ENCODE assay signal across 20 cellular contexts in genomic region chr15:51203797-51204196, GRCh38.
DNase-seq lines count a peak whose midpoint lies in the region; ATAC-seq and TF ChIP-seq lines count a peak whose summit lies in the region.
"Had no signal": no experiment of that assay in that cellular context is flagged by ENCODE, and none has a peak within 500 bp of the region (broad histone marks: within the 10 kb centered on the region; RNA-seq: fewer than 3 reads in every experiment).

No MANE protein-coding gene starts in this region.

- in situ Hi-C loops in GM13977 (cut with MboI; ENCODE audit: low pct_unique_long_range_greater_than_20kb, low sequenced_read_pairs, unreplicated experiment), result no loop called here

- H3K27ac Mint-ChIP-seq in activated CD4-positive, alpha-beta T cell treated with anti-CD3 and anti-CD28 coated beads for 36 hours, result no peak overlapping the region
- H3K27ac Mint-ChIP-seq: B cell had no signal

- no peaks in the 10 kb centered on the region for H3K9me3 Mint-ChIP-seq in activated CD4-positive, alpha-beta T cell treated with anti-CD3 and anti-CD28 coated beads for 36 hours (ENCODE audit: low read depth)
- H3K9me3 Mint-ChIP-seq: neural crest cell had no signal

- peaks cover 0 to 27% (median 10%) of the 10 kb centered on the region in 4 donors for H3K4me1 ChIP-seq in right lobe of liver
- H3K4me1 ChIP-seq: colonic mucosa, SJSA1 had no signal

- H3K27me3 Mint-ChIP-seq in activated CD4-positive, alpha-beta T cell treated with anti-CD3 and anti-CD28 coated beads for 36 hours, result peaks cover 7% of the 10 kb centered on the region

- no peak overlapping the region for H3K4me3 Mint-ChIP-seq in activated CD4-positive, alpha-beta T cell treated with anti-CD3 and anti-CD28 coated beads for 36 hours
- H3K4me3 Mint-ChIP-seq: B cell, neural crest cell had no signal

- 38% methylated on average over 2 of the region's 2 CpGs for whole genome bisulfite sequencing in right lobe of liver (ENCODE audit: insufficient coverage, low coverage, low lambda C conversion rate, missing lambda C conversion rate)

- no peak for TF ChIP-seq POLR2A in right lobe of liver (IDR thresholded peaks at IDR 0.05)

- H3K4me3 ChIP-seq in epithelial cell of esophagus (ENCODE audit: low read length) (no peak overlapping the region), right lobe of liver (no peak overlapping the region)
- H3K4me3 ChIP-seq: colonic mucosa, heart right ventricle, SJSA1 had no signal

- no peaks in the 10 kb centered on the region for H3K9me3 ChIP-seq in right lobe of liver
- H3K9me3 ChIP-seq: colonic mucosa, heart right ventricle, SJSA1 had no signal

- no peak for TF ChIP-seq CTCF in epithelial cell of esophagus (IDR thresholded peaks at IDR 0.05; ENCODE audit: insufficient read depth, low read depth, low read length, missing control alignments)
- TF ChIP-seq CTCF in right lobe of liver (IDR thresholded peaks at IDR 0.05), result no peak
- TF ChIP-seq CTCF in GM13977 (IDR thresholded peaks at IDR 0.05; ENCODE audit: extremely low read depth, insufficient read depth, missing control alignments), result no peak

- peak; percentile 68 to 81 (median 77) for ATAC-seq in right lobe of liver
- no peak for ATAC-seq in HG03045 (IDR thresholded peaks at IDR 0.05; ENCODE audit: unreplicated experiment)
- no peak for ATAC-seq in activated CD4-positive, alpha-beta T cell treated with anti-CD3 and anti-CD28 coated beads for 36 hours
- ATAC-seq in GM21423 (IDR thresholded peaks at IDR 0.05; ENCODE audit: unreplicated experiment), result no peak
- ATAC-seq: activated CD4-positive, CD25-positive, alpha-beta regulatory T cell treated with anti-CD3 and anti-CD28 coated beads, Interleukin-2, amount 50 U/mL, for 24 hours; heart right ventricle had no signal

- no peaks in the 10 kb centered on the region for H3K36me3 ChIP-seq in right lobe of liver
- H3K36me3 ChIP-seq: colonic mucosa, heart right ventricle, SJSA1 had no signal

- POLR2A ChIA-PET in activated CD4-positive, alpha-beta T cell treated with anti-CD3 and anti-CD28 coated beads for 36 hours (lab: Charles Lee), result no interaction called here

- no peak overlapping the region for H3K27ac ChIP-seq in right lobe of liver
- H3K27ac ChIP-seq: colonic mucosa, heart right ventricle, SJSA1 had no signal

- no peaks in the 10 kb centered on the region for H3K4me1 Mint-ChIP-seq in activated CD4-positive, alpha-beta T cell treated with anti-CD3 and anti-CD28 coated beads for 36 hours
- H3K4me1 Mint-ChIP-seq: B cell, neural crest cell had no signal

- DNase-seq in AG08395 (ENCODE audit: low spot score) (peak; percentile 73), HT1080 (ENCODE audit: low read depth) (peak; percentile 60), epithelial cell of esophagus (ENCODE audit: low read depth) (peak; percentile 86), right lobe of liver (no peak), GM13977 (ENCODE audit: low spot score) (no peak)
- DNase-seq in activated CD4-positive, alpha-beta T cell treated with anti-CD3 and anti-CD28 coated beads for 36 hours, result no peak
- DNase-seq: activated effector memory CD4-positive, alpha-beta T cell treated with anti-CD3 and anti-CD28 coated beads, Interleukin-2, amount 50 U/mL, for 16 hours; colonic mucosa; heart right ventricle; MV-4-11; NCI-H2029 treated with DMSO at 0.1 percent for 48 hours; NCI-H524 treated with DMSO at 0.1 percent for 48 hours; OCI-M1; stimulated activated CD4-positive, alpha-beta T cell treated with anti-CD3 and anti-CD28 coated beads, Interleukin-1b, Interleukin-23, amount 100 ng/mL, for 48 hours had no signal

- H3K27me3 ChIP-seq in right lobe of liver, result peaks cover 0 to 15% of the 10 kb centered on the region in 2 donors
- H3K27me3 ChIP-seq: colonic mucosa had no signal

- H3K36me3 Mint-ChIP-seq in activated CD4-positive, alpha-beta T cell treated with anti-CD3 and anti-CD28 coated beads for 36 hours (ENCODE audit: low read depth), result no peaks in the 10 kb centered on the region

- CTCF ChIA-PET in activated CD4-positive, alpha-beta T cell treated with anti-CD3 and anti-CD28 coated beads for 36 hours (lab: Charles Lee), result interaction anchor here (0.7 kb wide), 1 partner anchor 11 kb away, joined by 4 read pairs; no protein-coding TSS in a partner anchor

- intact Hi-C loops in right lobe of liver (cut with DNase I), result no loop called here
- intact Hi-C loops in activated CD4-positive, alpha-beta T cell treated with anti-CD3 and anti-CD28 coated beads for 36 hours (cut with DNase I, micrococcal nuclease), result no loop called here

Comparison
In these comparisons a context has a peak if more than half of its experiments do, and no peak if none do; other contexts are left out.
1. DNase-seq: peak in AG08395 (single experiment), HT1080 (single experiment) and epithelial cell of esophagus (single experiment); none in right lobe of liver (0 of 3), GM13977 (single experiment) and activated CD4-positive, alpha-beta T cell treated with anti-CD3 and anti-CD28 coated beads for 36 hours (single experiment).
2. ATAC-seq: peak in right lobe of liver (4 of 4); none in HG03045 (single experiment), activated CD4-positive, alpha-beta T cell treated with anti-CD3 and anti-CD28 coated beads for 36 hours (single experiment) and GM21423 (single experiment).